ENCODE assay signal across 9 cellular contexts in genomic region chr2:64213607-64214275, GRCh38.
DNase-seq lines count a peak whose midpoint lies in the region; ATAC-seq, FAIRE-seq and TF ChIP-seq lines count a peak whose summit lies in the region.
"Had no signal": no experiment of that assay in that cellular context is flagged by ENCODE, and none has a peak within 500 bp of the region (broad histone marks: within the 10 kb centered on the region; RNA-seq: fewer than 3 reads in every experiment).

No MANE protein-coding gene starts in this region.

- peak overlapping the region; percentile 81 for H3K27ac Mint-ChIP-seq in activated naive CD8-positive, alpha-beta T cell treated with anti-CD3 and anti-CD28 coated beads, Interleukin-2, amount 10 ng/mL, durations not matched to agents 7 days and 5 days

- no peaks in the 10 kb centered on the region for H3K36me3 ChIP-seq in small intestine (ENCODE audit: control insufficient read depth in 2 of 2, insufficient read depth in 2 of 2, low read length in 2 of 2)
- H3K36me3 ChIP-seq in ascending aorta, result no peaks in the 10 kb centered on the region

- H3K27ac ChIP-seq in small intestine (ENCODE audit: low read depth in 1 of 2, low read length in 1 of 2) (peak overlapping the region in 1 of 2 donors; percentile 82), ascending aorta (peak overlapping the region in 1 of 2 donors; percentile 46)

- H3K27me3 ChIP-seq in small intestine (ENCODE audit: control insufficient read depth in 2 of 2, insufficient read depth in 2 of 2, low read length in 2 of 2), result no peaks in the 10 kb centered on the region
- no peaks in the 10 kb centered on the region for H3K27me3 ChIP-seq in ascending aorta

- FAIRE-seq in small intestine (lab: Jason Lieb, UNC), result no peak
- FAIRE-seq: G401.6 had no signal

- peak; percentile 10 for DNase-seq in stimulated activated naive CD4-positive, alpha-beta T cell treated with Interleukin-2 at 50 U/mL for 16 hours (lab: John Stamatoyannopoulos, UW)
- no peak for DNase-seq in stimulated activated naive CD4-positive, alpha-beta T cell (lab: John Stamatoyannopoulos, UW)
- no peak for DNase-seq in activated naive CD8-positive, alpha-beta T cell treated with anti-CD3 and anti-CD28 coated beads, Interleukin-2, amount 10 ng/mL, durations not matched to agents 7 days and 5 days
- peak; percentile 37 for DNase-seq in small intestine
- no peak for DNase-seq in kidney glomerular epithelial cell (lab: John Stamatoyannopoulos, UW)
- no peak for DNase-seq in ascending aorta (ENCODE audit: low spot score in 2 of 2)
- DNase-seq in NOMO-1 (lab: John Stamatoyannopoulos, UW; ENCODE audit: unreplicated experiment in 2 of 2), result no peak

- peak overlapping the region; percentile 69 for H3K4me3 Mint-ChIP-seq in activated naive CD8-positive, alpha-beta T cell treated with anti-CD3 and anti-CD28 coated beads, Interleukin-2, amount 10 ng/mL, durations not matched to agents 7 days and 5 days

- TF ChIP-seq CTCF in ascending aorta (IDR thresholded peaks at IDR 0.05), result no peak

- H3K4me1 Mint-ChIP-seq in activated naive CD8-positive, alpha-beta T cell treated with anti-CD3 and anti-CD28 coated beads, Interleukin-2, amount 10 ng/mL, durations not matched to agents 7 days and 5 days, result peaks cover 37% of the 10 kb centered on the region

- no peaks in the 10 kb centered on the region for H3K27me3 Mint-ChIP-seq in activated naive CD8-positive, alpha-beta T cell treated with anti-CD3 and anti-CD28 coated beads, Interleukin-2, amount 10 ng/mL, durations not matched to agents 7 days and 5 days

- intact Hi-C loops in ascending aorta (cut with DNase I), result no loop called here

- H3K9me3 ChIP-seq in small intestine (ENCODE audit: control insufficient read depth, low read depth), result no peaks in the 10 kb centered on the region
- no peaks in the 10 kb centered on the region for H3K9me3 ChIP-seq in ascending aorta

- peak; percentile 52 for ATAC-seq in HG03135 (IDR thresholded peaks at IDR 0.05; ENCODE audit: unreplicated experiment)
- no peak for ATAC-seq in activated naive CD8-positive, alpha-beta T cell treated with anti-CD3 and anti-CD28 coated beads, Interleukin-2, amount 10 ng/mL, durations not matched to agents 7 days and 5 days (ENCODE audit: low read depth)

- H3K36me3 Mint-ChIP-seq in activated naive CD8-positive, alpha-beta T cell treated with anti-CD3 and anti-CD28 coated beads, Interleukin-2, amount 10 ng/mL, durations not matched to agents 7 days and 5 days, result peaks cover 3% of the 10 kb centered on the region

- H3K4me1 ChIP-seq in small intestine (ENCODE audit: control insufficient read depth in 2 of 2, insufficient read depth in 1 of 2, low read depth in 1 of 2, low read length in 1 of 2) (peaks cover 2 to 3% of the 10 kb centered on the region in 2 donors), ascending aorta (no peaks in the 10 kb centered on the region)

- no peaks in the 10 kb centered on the region for H3K9me3 Mint-ChIP-seq in activated naive CD8-positive, alpha-beta T cell treated with anti-CD3 and anti-CD28 coated beads, Interleukin-2, amount 10 ng/mL, durations not matched to agents 7 days and 5 days

- WGBS in small intestine, 3 donors, result 18 to 48% (median 21%) methylated on average over 5 of the region's 5 CpGs

- POLR2A ChIA-PET in activated naive CD8-positive, alpha-beta T cell treated with anti-CD3 and anti-CD28 coated beads, Interleukin-2, amount 10 ng/mL, durations not matched to agents 7 days and 5 days (lab: Charles Lee), result interaction anchor here (0.5 to 0.9 kb wide), 3 partner anchors 9 to 70 kb away, joined by 3 read pairs; no protein-coding TSS in a partner anchor

- H3K4me3 ChIP-seq in small intestine (ENCODE audit: low read depth in 1 of 2, low read length in 2 of 2) (no peak overlapping the region), ascending aorta (no peak overlapping the region)

Comparison
In these comparisons a context has a peak if more than half of its experiments do, and no peak if none do; other contexts are left out.
1. DNase-seq: peak in stimulated activated naive CD4-positive, alpha-beta T cell treated with Interleukin-2 at 50 U/mL for 16 hours (single experiment) and small intestine (single experiment); none in stimulated activated naive CD4-positive, alpha-beta T cell (0 of 6), activated naive CD8-positive, alpha-beta T cell treated with anti-CD3 and anti-CD28 coated beads, Interleukin-2, amount 10 ng/mL, durations not matched to agents 7 days and 5 days (single experiment), kidney glomerular epithelial cell (single experiment), ascending aorta (0 of 2) and NOMO-1 (0 of 2).